ENCODE assay signal across 20 cellular contexts in the genomic region with DNA sequence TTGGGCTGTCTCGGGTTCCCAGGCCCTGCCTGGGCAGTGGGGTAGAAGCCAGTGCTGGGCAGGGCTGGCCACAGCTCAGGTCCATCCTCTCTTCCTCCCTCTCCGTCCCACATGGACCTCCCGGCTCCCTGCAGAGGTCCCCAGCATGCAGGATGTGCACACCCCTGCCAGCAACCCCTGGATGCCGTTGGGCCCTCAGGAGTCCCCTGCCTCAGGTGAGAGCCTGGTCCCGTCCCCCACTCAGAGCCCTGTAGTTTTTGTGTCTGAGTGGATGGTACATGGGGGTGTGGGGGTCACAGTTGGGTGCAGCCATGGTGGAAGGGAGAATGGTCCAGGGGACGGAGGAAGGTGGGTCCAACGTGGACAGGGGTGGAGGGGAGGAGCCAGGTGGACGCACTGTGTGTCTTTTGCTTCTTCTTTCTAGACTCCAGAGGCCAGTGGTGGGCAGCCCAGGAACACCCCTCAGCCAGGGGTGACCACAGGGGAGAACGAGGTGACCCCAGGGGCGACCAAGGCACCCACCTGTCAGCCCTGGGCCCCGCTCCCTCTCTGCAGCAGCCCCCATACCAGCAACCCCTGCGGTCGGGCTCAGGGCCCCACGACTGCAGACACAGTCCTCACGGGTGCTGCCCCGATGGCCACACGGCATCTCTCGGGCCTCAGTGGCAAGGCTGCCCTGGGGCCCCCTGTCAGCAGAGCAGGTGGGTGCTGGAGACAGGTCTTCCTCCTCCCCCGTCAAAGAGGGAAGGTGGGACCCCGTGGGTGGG. TPM values are rescaled to one million over a fixed set of nuclear protein-coding genes. Genes with fewer than 3 reads are reported as not detected.
DNase-seq lines count a peak whose midpoint lies in the region; ATAC-seq, FAIRE-seq and TF ChIP-seq lines count a peak whose summit lies in the region.
"Had no signal": no experiment of that assay in that cellular context is flagged by ENCODE, and none has a peak within 500 bp of the region (broad histone marks: within the 10 kb centered on the region; RNA-seq: fewer than 3 reads in every experiment).

No MANE protein-coding gene starts in this region.

- no peaks in the 10 kb centered on the region for H3K9me3 Mint-ChIP-seq in activated CD4-positive, alpha-beta T cell treated with anti-CD3 and anti-CD28 coated beads for 36 hours (ENCODE audit: low read depth)
- H3K9me3 Mint-ChIP-seq in activated CD4-positive, alpha-beta T cell treated with anti-CD3 and anti-CD28 coated beads, Interleukin-2, amount 10 ng/mL, durations not matched to agents 7 days and 5 days: no peaks in the 10 kb centered on the region
- H3K9me3 Mint-ChIP-seq in stimulated activated naive CD8-positive, alpha-beta T cell treated with anti-CD3 and anti-CD28 coated beads, Interleukin-15, amount 100 ng/mL, for 72 hours: no peaks in the 10 kb centered on the region
- no peaks in the 10 kb centered on the region for H3K9me3 Mint-ChIP-seq in activated T-helper 2 cell treated with anti-CD3 and anti-CD28 coated beads, Interferon-gamma antibody, Interleukin-2, Interleukin-4, amounts not matched to agents 10 μg/mL and 5 μg/mL and 100 μg/mL, durations not matched to agents 14 hours and 24 hours and 36 hours
- H3K9me3 Mint-ChIP-seq: CD4-positive, CD25-positive, alpha-beta regulatory T cell; GM23338 had no signal

- FAIRE-seq in HepG2 (lab: Jason Lieb, UNC): no peak
- peak; percentile 85 for FAIRE-seq in urothelium cell line (lab: Jason Lieb, UNC)
- FAIRE-seq: K562 had no signal

- CTCF ChIA-PET in activated CD4-positive, alpha-beta T cell treated with anti-CD3 and anti-CD28 coated beads for 36 hours (lab: Charles Lee): no interaction called here
- CTCF ChIA-PET in activated CD4-positive, alpha-beta T cell treated with anti-CD3 and anti-CD28 coated beads, Interleukin-2, amount 10 ng/mL, durations not matched to agents 7 days and 5 days (lab: Charles Lee): interaction anchor here (0.5 kb wide), 1 partner anchor 482 kb away, joined by 3 read pairs; no protein-coding TSS in a partner anchor
- CTCF ChIA-PET in HepG2 (lab: Yijun Ruan, JAX; ENCODE audit: low intra/inter-chr PET ratio, low total read pairs): no interaction called here

- peaks cover 10 to 62% of the 10 kb centered on the region in 2 experiments; a peak in 3 of 5 replicates for H3K27me3 ChIP-seq in HepG2 (ENCODE audit: control insufficient read depth in 1 of 2, insufficient read depth in 2 of 2, low read length in 2 of 2)

- H3K4me1 ChIP-seq in HepG2 (ENCODE audit: insufficient read depth, low read length): peaks cover 46% of the 10 kb centered on the region
- H3K4me1 ChIP-seq: Caco-2 had no signal

- H3K9me3 ChIP-seq in HepG2 (ENCODE audit: low read length): no peaks in the 10 kb centered on the region
- H3K9me3 ChIP-seq: Caco-2 had no signal

- no peak for ATAC-seq in activated CD4-positive, alpha-beta T cell treated with anti-CD3 and anti-CD28 coated beads for 36 hours
- ATAC-seq in stimulated activated naive CD8-positive, alpha-beta T cell treated with anti-CD3 and anti-CD28 coated beads, Interleukin-15, amount 100 ng/mL, for 72 hours: peak; percentile 6
- ATAC-seq in stimulated activated naive CD8-positive, alpha-beta T cell treated with anti-CD3 and anti-CD28 coated beads, Interleukin-15, Interleukin-2, amounts not matched to agents 100 U/mL and 50 U/mL, for 24 hours: no peak
- ATAC-seq in HepG2 (no peak; the same call in 1 of the 3 replicates), GM19397 (IDR thresholded peaks at IDR 0.05; ENCODE audit: unreplicated experiment) (no peak)
- ATAC-seq: K562 had no signal

- peaks cover 3% of the 10 kb centered on the region for H3K4me1 Mint-ChIP-seq in activated CD4-positive, alpha-beta T cell treated with anti-CD3 and anti-CD28 coated beads for 36 hours
- no peaks in the 10 kb centered on the region for H3K4me1 Mint-ChIP-seq in activated CD4-positive, alpha-beta T cell treated with anti-CD3 and anti-CD28 coated beads, Interleukin-2, amount 10 ng/mL, durations not matched to agents 7 days and 5 days
- peaks cover 7% of the 10 kb centered on the region for H3K4me1 Mint-ChIP-seq in stimulated activated naive CD8-positive, alpha-beta T cell treated with anti-CD3 and anti-CD28 coated beads, Interleukin-15, amount 100 ng/mL, for 72 hours
- peaks cover 4% of the 10 kb centered on the region for H3K4me1 Mint-ChIP-seq in activated T-helper 2 cell treated with anti-CD3 and anti-CD28 coated beads, Interferon-gamma antibody, Interleukin-2, Interleukin-4, amounts not matched to agents 10 μg/mL and 5 μg/mL and 100 μg/mL, durations not matched to agents 14 hours and 24 hours and 36 hours (ENCODE audit: low read depth)
- H3K4me1 Mint-ChIP-seq: GM23338 had no signal

- DNase-seq in activated CD4-positive, alpha-beta T cell treated with anti-CD3 and anti-CD28 coated beads for 36 hours: peak; percentile 3
- no peak for DNase-seq in activated CD4-positive, alpha-beta T cell treated with anti-CD3 and anti-CD28 coated beads, Interleukin-2, amount 10 ng/mL, durations not matched to agents 7 days and 5 days
- no peak for DNase-seq in stimulated activated naive CD8-positive, alpha-beta T cell treated with anti-CD3 and anti-CD28 coated beads, Interleukin-15, amount 100 ng/mL, for 72 hours
- DNase-seq in stimulated activated naive CD8-positive, alpha-beta T cell treated with anti-CD3 and anti-CD28 coated beads, Interleukin-15, Interleukin-2, amounts not matched to agents 100 U/mL and 50 U/mL, for 24 hours: no peak
- DNase-seq in HepG2 (ENCODE audit: low spot score): no peak
- no peak for DNase-seq in urothelium cell line (ENCODE audit: low spot score)
- DNase-seq in activated T-helper 2 cell treated with anti-CD3 and anti-CD28 coated beads, Interferon-gamma antibody, Interleukin-2, Interleukin-4, amounts not matched to agents 10 μg/mL and 5 μg/mL and 100 μg/mL, durations not matched to agents 14 hours and 24 hours and 36 hours (ENCODE audit: low spot score): no peak
- DNase-seq: Caco-2; CD4-positive, CD25-positive, alpha-beta regulatory T cell; DMS153; GF-D8; NCI-H187 treated with DMSO at 0.1 percent for 48 hours; NCI-H345; PC-9 had no signal

- no peaks in the 10 kb centered on the region for H3K36me3 Mint-ChIP-seq in activated CD4-positive, alpha-beta T cell treated with anti-CD3 and anti-CD28 coated beads for 36 hours (ENCODE audit: low read depth)
- no peaks in the 10 kb centered on the region for H3K36me3 Mint-ChIP-seq in activated CD4-positive, alpha-beta T cell treated with anti-CD3 and anti-CD28 coated beads, Interleukin-2, amount 10 ng/mL, durations not matched to agents 7 days and 5 days (ENCODE audit: low read depth)
- no peaks in the 10 kb centered on the region for H3K36me3 Mint-ChIP-seq in activated T-helper 2 cell treated with anti-CD3 and anti-CD28 coated beads, Interferon-gamma antibody, Interleukin-2, Interleukin-4, amounts not matched to agents 10 μg/mL and 5 μg/mL and 100 μg/mL, durations not matched to agents 14 hours and 24 hours and 36 hours (ENCODE audit: low read depth)
- H3K36me3 Mint-ChIP-seq: CD4-positive, CD25-positive, alpha-beta regulatory T cell had no signal

- intact Hi-C loops in activated CD4-positive, alpha-beta T cell treated with anti-CD3 and anti-CD28 coated beads for 36 hours (cut with DNase I, micrococcal nuclease): no loop called here
- intact Hi-C loops in HepG2 (cut with micrococcal nuclease; ENCODE audit: unreplicated experiment): no loop called here
- intact Hi-C loops in activated T-helper 2 cell treated with anti-CD3 and anti-CD28 coated beads, Interferon-gamma antibody, Interleukin-2, Interleukin-4, amounts not matched to agents 10 μg/mL and 5 μg/mL and 100 μg/mL, durations not matched to agents 14 hours and 24 hours and 36 hours (cut with micrococcal nuclease): no loop called here

- TF ChIP-seq EP300 in HepG2 (IDR thresholded peaks at IDR 0.05; ENCODE audit: low read depth in 2 of 2, low read length in 2 of 2): no peak
- TF ChIP-seq EP300 in HepG2 (CRISPR knock-in tag; IDR thresholded peaks at IDR 0.05; ENCODE audit: borderline replicate concordance): no peak

- peak overlapping the region; percentile 33 for H3K4me2 ChIP-seq in HepG2 (ENCODE audit: low read depth, low read length)
- H3K4me2 ChIP-seq: GM23338, PC-9 had no signal

- no peaks in the 10 kb centered on the region for H4K20me1 ChIP-seq in HepG2 (ENCODE audit: insufficient read depth, low read length)

- no peak for TF ChIP-seq CTCF in HepG2 (CRISPR knock-in tag; IDR thresholded peaks at IDR 0.05)

- H2AFZ ChIP-seq in HepG2 (ENCODE audit: low read length): no peak overlapping the region
- H2AFZ ChIP-seq: GM23338, PC-9 had no signal

- no peaks in the 10 kb centered on the region for H3K36me3 ChIP-seq in HepG2 (replicated peaks in 1 of 2; ENCODE audit: control insufficient read depth in 1 of 2, insufficient read depth in 2 of 2, low read length in 2 of 2)

- no peak for TF ChIP-seq POLR2A in HepG2 (IDR thresholded peaks at IDR 0.05; ENCODE audit: insufficient read depth in 1 of 2, low read depth in 2 of 2, low read length in 2 of 2)

- H3K27ac Mint-ChIP-seq in activated CD4-positive, alpha-beta T cell treated with anti-CD3 and anti-CD28 coated beads for 36 hours: no peak overlapping the region
- no peak overlapping the region for H3K27ac Mint-ChIP-seq in activated CD4-positive, alpha-beta T cell treated with anti-CD3 and anti-CD28 coated beads, Interleukin-2, amount 10 ng/mL, durations not matched to agents 7 days and 5 days
- no peak overlapping the region for H3K27ac Mint-ChIP-seq in stimulated activated naive CD8-positive, alpha-beta T cell treated with anti-CD3 and anti-CD28 coated beads, Interleukin-15, amount 100 ng/mL, for 72 hours
- H3K27ac Mint-ChIP-seq in activated T-helper 2 cell treated with anti-CD3 and anti-CD28 coated beads, Interferon-gamma antibody, Interleukin-2, Interleukin-4, amounts not matched to agents 10 μg/mL and 5 μg/mL and 100 μg/mL, durations not matched to agents 14 hours and 24 hours and 36 hours: no peak overlapping the region
- H3K27ac Mint-ChIP-seq: B cell; CD4-positive, CD25-positive, alpha-beta regulatory T cell; GM23338 had no signal

- no peak overlapping the region for H3K27ac ChIP-seq in HepG2 (ENCODE audit: extremely low read length, insufficient read depth, low read length)
- H3K27ac ChIP-seq: PC-9 had no signal

- H3K9ac ChIP-seq in HepG2 (ENCODE audit: insufficient read depth, low read depth, low read length): no peak overlapping the region

- no peaks in the 10 kb centered on the region for H3K79me2 ChIP-seq in HepG2 (ENCODE audit: insufficient read depth, low read length)

- TF ChIP-seq RAD21 in HepG2 (CRISPR knock-in tag; IDR thresholded peaks at IDR 0.05): no peak

- in situ Hi-C loops in HepG2 (cut with HindIII; ENCODE audit: extremely low pct_ligation_motif_present, low pct_unique_long_range_greater_than_20kb): no loop called here

- H3K27me3 Mint-ChIP-seq in activated CD4-positive, alpha-beta T cell treated with anti-CD3 and anti-CD28 coated beads for 36 hours: peaks cover 2% of the 10 kb centered on the region
- H3K27me3 Mint-ChIP-seq in activated CD4-positive, alpha-beta T cell treated with anti-CD3 and anti-CD28 coated beads, Interleukin-2, amount 10 ng/mL, durations not matched to agents 7 days and 5 days: no peaks in the 10 kb centered on the region
- H3K27me3 Mint-ChIP-seq in stimulated activated naive CD8-positive, alpha-beta T cell treated with anti-CD3 and anti-CD28 coated beads, Interleukin-15, amount 100 ng/mL, for 72 hours: peaks cover 24% of the 10 kb centered on the region
- H3K27me3 Mint-ChIP-seq in activated T-helper 2 cell treated with anti-CD3 and anti-CD28 coated beads, Interferon-gamma antibody, Interleukin-2, Interleukin-4, amounts not matched to agents 10 μg/mL and 5 μg/mL and 100 μg/mL, durations not matched to agents 14 hours and 24 hours and 36 hours (ENCODE audit: low read depth): no peaks in the 10 kb centered on the region

- WGBS in HepG2 (ENCODE audit: low lambda C conversion rate): 6% methylated on average over 9 of the region's 20 CpGs

- no peak overlapping the region for H3K4me3 Mint-ChIP-seq in activated CD4-positive, alpha-beta T cell treated with anti-CD3 and anti-CD28 coated beads for 36 hours
- H3K4me3 Mint-ChIP-seq in activated CD4-positive, alpha-beta T cell treated with anti-CD3 and anti-CD28 coated beads, Interleukin-2, amount 10 ng/mL, durations not matched to agents 7 days and 5 days: no peak overlapping the region
- no peak overlapping the region for H3K4me3 Mint-ChIP-seq in stimulated activated naive CD8-positive, alpha-beta T cell treated with anti-CD3 and anti-CD28 coated beads, Interleukin-15, amount 100 ng/mL, for 72 hours
- H3K4me3 Mint-ChIP-seq in activated T-helper 2 cell treated with anti-CD3 and anti-CD28 coated beads, Interferon-gamma antibody, Interleukin-2, Interleukin-4, amounts not matched to agents 10 μg/mL and 5 μg/mL and 100 μg/mL, durations not matched to agents 14 hours and 24 hours and 36 hours (ENCODE audit: low read depth): no peak overlapping the region
- H3K4me3 Mint-ChIP-seq: CD4-positive, CD25-positive, alpha-beta regulatory T cell; GM23338 had no signal

- POLR2A ChIA-PET in activated CD4-positive, alpha-beta T cell treated with anti-CD3 and anti-CD28 coated beads for 36 hours (lab: Charles Lee): no interaction called here
- POLR2A ChIA-PET in activated CD4-positive, alpha-beta T cell treated with anti-CD3 and anti-CD28 coated beads, Interleukin-2, amount 10 ng/mL, durations not matched to agents 7 days and 5 days (lab: Charles Lee): no interaction called here
- POLR2A ChIA-PET in HepG2 (lab: Yijun Ruan, JAX): no interaction called here

- peak overlapping the region in 1 of 3 experiments; percentile 28; a peak in 1 of 6 replicates for H3K4me3 ChIP-seq in HepG2 (replicated peaks in 1 of 3; ENCODE audit: insufficient read depth in 1 of 3, low read depth in 2 of 3, low read length in 3 of 3)
- H3K4me3 ChIP-seq: GM12878, GM23338, K562, PC-9 had no signal

- no TSS peak for BruUV-seq in HepG2 (replicated peaks; lab: Mats Ljungman, UMichigan)

RNA-seq across cellular contexts. Expression of gene PAPLN, which starts 21.7 kb away (rescaled TPM):
- total RNA-seq in activated CD4-positive, alpha-beta T cell treated with anti-CD3 and anti-CD28 coated beads for 36 hours: under 1 TPM; 0.21 to 0.30 TPM
- total RNA-seq in activated CD4-positive, alpha-beta T cell treated with anti-CD3 and anti-CD28 coated beads, Interleukin-2, amount 10 ng/mL, durations not matched to agents 7 days and 5 days: under 1 TPM; 0.30 to 0.46 TPM
- not detected in 2 replicates for total RNA-seq in HepG2 (2016; rRNA removed; fragmentation: Illumina TruSeq; extraction: Trizol)
- not detected in 2 replicates for total RNA-seq in HepG2 (2016; cell fraction: cytosol; rRNA removed; fragmentation: Illumina TruSeq; extraction: Trizol; ENCODE audit: low read depth)
- total RNA-seq in HepG2 (2016; cell fraction: insoluble cytoplasmic fraction; rRNA removed; fragmentation: Illumina TruSeq; extraction: Trizol): not detected in 2 replicates
- not detected in 2 replicates for total RNA-seq in HepG2 (2016; cell fraction: membrane; rRNA removed; fragmentation: Illumina TruSeq; extraction: Trizol)
- not detected in 2 replicates for total RNA-seq in HepG2 (2016; cell fraction: nucleus; rRNA removed; fragmentation: Illumina TruSeq; extraction: Trizol)
- not detected in 2 replicates for polyA plus RNA-seq in HepG2 (2011; rRNA removed)
- polyA plus RNA-seq in HepG2 (2011; cell fraction: cytosol; rRNA removed): 0.01 TPM in 1 of 2 replicates, not detected in the other
- 0.05 TPM in 1 of 2 replicates, not detected in the other for polyA plus RNA-seq in HepG2 (2011; cell fraction: nucleus; rRNA removed)
- polyA plus RNA-seq in HepG2 (2012): 0.07 and 0.28 TPM in 2 replicates
- not detected in 2 replicates for polyA plus RNA-seq in HepG2 (2016; cell fraction: cytosol; fragmentation: Illumina TruSeq; extraction: Trizol; ENCODE audit: low read depth)
- polyA plus RNA-seq in HepG2 (2016; cell fraction: insoluble cytoplasmic fraction; fragmentation: Illumina TruSeq; extraction: Trizol; ENCODE audit: low read depth): not detected in 2 replicates
- polyA plus RNA-seq in HepG2 (2016; cell fraction: membrane; fragmentation: Illumina TruSeq; extraction: Trizol; ENCODE audit: low read depth): not detected in 2 replicates
- not detected in 2 replicates for polyA plus RNA-seq in HepG2 (2016; cell fraction: nucleus; fragmentation: Illumina TruSeq; extraction: Trizol; ENCODE audit: insufficient read depth, low read depth)
- polyA minus RNA-seq in HepG2 (2011; rRNA and poly(A)+ RNA removed; ENCODE audit: low replicate concordance): 4.1 TPM in 1 of 2 replicates, not detected in the other
- polyA minus RNA-seq in HepG2 (2011; cell fraction: cytosol; rRNA and poly(A)+ RNA removed): not detected in 2 replicates
- not detected in 2 replicates for polyA minus RNA-seq in HepG2 (2011; cell fraction: nucleus; rRNA and poly(A)+ RNA removed)
- 0.67 and 0.75 TPM in 2 replicates for total RNA-seq in activated T-helper 2 cell treated with anti-CD3 and anti-CD28 coated beads, Interferon-gamma antibody, Interleukin-2, Interleukin-4, amounts not matched to agents 10 μg/mL and 5 μg/mL and 100 μg/mL, durations not matched to agents 14 hours and 24 hours and 36 hours
- total RNA-seq: CD4-positive, CD25-positive, alpha-beta regulatory T cell; PC-9; SK-MEL-5 had no signal
